ENCODE assay signal across 15 cellular contexts in the genomic region with DNA sequence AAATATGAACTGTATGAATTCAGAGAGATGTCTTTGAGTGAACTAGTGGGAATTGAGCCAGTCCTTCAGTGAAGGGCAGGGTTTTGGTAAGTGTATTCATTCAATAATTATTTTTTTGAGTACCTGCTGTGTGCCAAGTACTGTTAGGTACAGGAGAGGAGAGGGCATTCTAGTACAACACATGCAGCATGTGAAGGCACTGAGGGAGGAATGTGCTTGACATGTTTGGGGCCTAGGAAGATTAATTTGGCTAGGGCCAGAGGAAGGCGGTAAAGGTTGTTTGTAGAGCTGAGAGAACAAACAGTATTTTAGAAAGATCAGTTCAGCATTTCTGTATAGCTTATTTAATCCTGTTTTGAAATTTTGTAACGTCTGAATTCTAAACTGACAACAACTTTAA.
"Had no signal": no experiment of that assay in that cellular context is flagged by ENCODE, and none has a peak within 500 bp of the region (broad histone marks: within the 10 kb centered on the region; RNA-seq: fewer than 3 reads in every experiment).

No MANE protein-coding gene starts in this region.

- H3K4me2 ChIP-seq: smooth muscle cell had no signal

- FAIRE-seq: endometrium, frontal cortex, urothelium cell line had no signal

- ATAC-seq: esophagus mucosa; naive thymus-derived CD8-positive, alpha-beta T cell had no signal

- H3K27ac Mint-ChIP-seq: naive thymus-derived CD8-positive, alpha-beta T cell had no signal

- H3K4me3 ChIP-seq: mucosa of descending colon, smooth muscle cell had no signal

- H3K9me3 ChIP-seq: mucosa of descending colon had no signal

- H3K27me3 Mint-ChIP-seq: naive thymus-derived CD8-positive, alpha-beta T cell had no signal

- H3K4me1 Mint-ChIP-seq: neural crest cell had no signal

- DNase-seq: effector memory CD4-positive, alpha-beta T cell; glutamatergic neuron; islet precursor cell; mammary epithelial cell; mucosa of descending colon; naive thymus-derived CD8-positive, alpha-beta T cell; stimulated activated CD4-positive, alpha-beta T cell treated with anti-CD3 and anti-CD28 coated beads, Interleukin-2, amount 100 ng/mL, for 48 hours; stimulated activated naive CD4-positive, alpha-beta T cell treated with Interleukin-2 at 50 U/mL for 16 hours; trophoblast cell had no signal

- H3K4me3 Mint-ChIP-seq: naive thymus-derived CD8-positive, alpha-beta T cell; neural crest cell had no signal
